1 cellular context compared by ENCODE assay signal in the genomic region with DNA sequence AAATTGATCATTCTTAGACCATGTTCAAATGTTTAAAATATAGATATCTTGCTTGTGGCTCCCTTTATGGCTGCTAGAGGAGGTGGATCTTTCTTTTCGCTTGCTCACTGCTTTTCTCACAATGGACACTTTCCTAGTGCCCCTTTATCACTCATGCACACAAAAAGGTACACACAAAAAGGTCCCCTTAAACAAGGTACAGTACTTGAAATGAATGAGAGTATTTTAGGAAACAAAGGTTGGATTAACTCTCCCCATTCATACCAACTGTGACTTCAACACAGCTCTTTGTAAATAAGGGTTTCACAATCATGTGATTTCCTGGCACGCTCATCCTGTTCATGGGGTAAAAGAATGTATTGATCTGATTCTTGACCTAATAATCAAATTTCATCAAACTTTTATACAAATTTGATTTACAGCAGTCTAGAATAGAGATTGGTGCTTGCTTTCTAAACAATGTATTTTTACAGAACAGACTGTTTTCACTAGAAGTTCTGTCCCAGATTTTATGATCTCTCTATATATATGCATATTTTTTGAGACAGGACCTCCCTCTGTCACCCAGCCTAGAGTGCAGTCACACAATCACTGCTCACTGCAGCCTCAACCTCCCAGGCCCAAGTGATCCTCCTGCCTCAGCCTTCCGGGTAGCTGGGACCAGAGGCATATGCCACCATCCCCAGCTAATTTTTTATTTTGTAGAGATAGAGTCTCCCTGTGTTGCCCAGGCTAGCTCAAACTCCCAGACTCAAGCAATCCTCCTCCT.
A peak's percentile ranks its signal among the peaks of the same experiment; 100 is the strongest.
TF ChIP-seq lines count a peak whose summit lies in the region.

No MANE protein-coding gene starts in this region.

TF ChIP-seq in HepG2, 621 proteins besides CTCF, POLR2A, EP300 and RAD21 (continued from another document and continues in another):
- no peak for TF ChIP-seq KAT7 (CRISPR knock-in tag; IDR thresholded peaks at IDR 0.05; ENCODE audit: borderline replicate concordance)
- peak; percentile 51; the same call in 1 of the 2 replicates for TF ChIP-seq ATF1 (CRISPR knock-in tag; IDR thresholded peaks at IDR 0.05)
- TF ChIP-seq, protein P1, sequence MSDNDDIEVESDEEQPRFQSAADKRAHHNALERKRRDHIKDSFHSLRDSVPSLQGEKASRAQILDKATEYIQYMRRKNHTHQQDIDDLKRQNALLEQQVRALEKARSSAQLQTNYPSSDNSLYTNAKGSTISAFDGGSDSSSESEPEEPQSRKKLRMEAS (IDR thresholded peaks at IDR 0.05) = peak; percentile 63
- TF ChIP-seq, protein P2, sequence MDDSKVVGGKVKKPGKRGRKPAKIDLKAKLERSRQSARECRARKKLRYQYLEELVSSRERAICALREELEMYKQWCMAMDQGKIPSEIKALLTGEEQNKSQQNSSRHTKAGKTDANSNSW (CRISPR knock-in tag; IDR thresholded peaks at IDR 0.05; ENCODE audit: borderline replicate concordance) = no peak
- TF ChIP-seq SIX1 (CRISPR knock-in tag; IDR thresholded peaks at IDR 0.05; ENCODE audit: borderline replicate concordance) = peak; percentile 79; the same call in 1 of the 2 replicates
- TF ChIP-seq ZNF7 (CRISPR knock-in tag; IDR thresholded peaks at IDR 0.05) = no peak
- no peak for TF ChIP-seq ZIK1 (CRISPR knock-in tag; IDR thresholded peaks at IDR 0.05; ENCODE audit: borderline replicate concordance, low read depth)
- TF ChIP-seq SMARCC2 (IDR thresholded peaks at IDR 0.05) = no peak
- TF ChIP-seq, protein P3, sequence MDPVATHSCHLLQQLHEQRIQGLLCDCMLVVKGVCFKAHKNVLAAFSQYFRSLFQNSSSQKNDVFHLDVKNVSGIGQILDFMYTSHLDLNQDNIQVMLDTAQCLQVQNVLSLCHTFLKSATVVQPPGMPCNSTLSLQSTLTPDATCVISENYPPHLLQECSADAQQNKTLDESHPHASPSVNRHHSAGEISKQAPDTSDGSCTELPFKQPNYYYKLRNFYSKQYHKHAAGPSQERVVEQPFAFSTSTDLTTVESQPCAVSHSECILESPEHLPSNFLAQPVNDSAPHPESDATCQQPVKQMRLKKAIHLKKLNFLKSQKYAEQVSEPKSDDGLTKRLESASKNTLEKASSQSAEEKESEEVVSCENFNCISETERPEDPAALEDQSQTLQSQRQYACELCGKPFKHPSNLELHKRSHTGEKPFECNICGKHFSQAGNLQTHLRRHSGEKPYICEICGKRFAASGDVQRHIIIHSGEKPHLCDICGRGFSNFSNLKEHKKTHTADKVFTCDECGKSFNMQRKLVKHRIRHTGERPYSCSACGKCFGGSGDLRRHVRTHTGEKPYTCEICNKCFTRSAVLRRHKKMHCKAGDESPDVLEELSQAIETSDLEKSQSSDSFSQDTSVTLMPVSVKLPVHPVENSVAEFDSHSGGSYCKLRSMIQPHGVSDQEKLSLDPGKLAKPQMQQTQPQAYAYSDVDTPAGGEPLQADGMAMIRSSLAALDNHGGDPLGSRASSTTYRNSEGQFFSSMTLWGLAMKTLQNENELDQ (CRISPR knock-in tag; IDR thresholded peaks at IDR 0.05; ENCODE audit: borderline replicate concordance) = no peak
- peak; percentile 83 for TF ChIP-seq TCF7 (IDR thresholded peaks at IDR 0.05; ENCODE audit: low read depth)
- TF ChIP-seq, protein P4, sequence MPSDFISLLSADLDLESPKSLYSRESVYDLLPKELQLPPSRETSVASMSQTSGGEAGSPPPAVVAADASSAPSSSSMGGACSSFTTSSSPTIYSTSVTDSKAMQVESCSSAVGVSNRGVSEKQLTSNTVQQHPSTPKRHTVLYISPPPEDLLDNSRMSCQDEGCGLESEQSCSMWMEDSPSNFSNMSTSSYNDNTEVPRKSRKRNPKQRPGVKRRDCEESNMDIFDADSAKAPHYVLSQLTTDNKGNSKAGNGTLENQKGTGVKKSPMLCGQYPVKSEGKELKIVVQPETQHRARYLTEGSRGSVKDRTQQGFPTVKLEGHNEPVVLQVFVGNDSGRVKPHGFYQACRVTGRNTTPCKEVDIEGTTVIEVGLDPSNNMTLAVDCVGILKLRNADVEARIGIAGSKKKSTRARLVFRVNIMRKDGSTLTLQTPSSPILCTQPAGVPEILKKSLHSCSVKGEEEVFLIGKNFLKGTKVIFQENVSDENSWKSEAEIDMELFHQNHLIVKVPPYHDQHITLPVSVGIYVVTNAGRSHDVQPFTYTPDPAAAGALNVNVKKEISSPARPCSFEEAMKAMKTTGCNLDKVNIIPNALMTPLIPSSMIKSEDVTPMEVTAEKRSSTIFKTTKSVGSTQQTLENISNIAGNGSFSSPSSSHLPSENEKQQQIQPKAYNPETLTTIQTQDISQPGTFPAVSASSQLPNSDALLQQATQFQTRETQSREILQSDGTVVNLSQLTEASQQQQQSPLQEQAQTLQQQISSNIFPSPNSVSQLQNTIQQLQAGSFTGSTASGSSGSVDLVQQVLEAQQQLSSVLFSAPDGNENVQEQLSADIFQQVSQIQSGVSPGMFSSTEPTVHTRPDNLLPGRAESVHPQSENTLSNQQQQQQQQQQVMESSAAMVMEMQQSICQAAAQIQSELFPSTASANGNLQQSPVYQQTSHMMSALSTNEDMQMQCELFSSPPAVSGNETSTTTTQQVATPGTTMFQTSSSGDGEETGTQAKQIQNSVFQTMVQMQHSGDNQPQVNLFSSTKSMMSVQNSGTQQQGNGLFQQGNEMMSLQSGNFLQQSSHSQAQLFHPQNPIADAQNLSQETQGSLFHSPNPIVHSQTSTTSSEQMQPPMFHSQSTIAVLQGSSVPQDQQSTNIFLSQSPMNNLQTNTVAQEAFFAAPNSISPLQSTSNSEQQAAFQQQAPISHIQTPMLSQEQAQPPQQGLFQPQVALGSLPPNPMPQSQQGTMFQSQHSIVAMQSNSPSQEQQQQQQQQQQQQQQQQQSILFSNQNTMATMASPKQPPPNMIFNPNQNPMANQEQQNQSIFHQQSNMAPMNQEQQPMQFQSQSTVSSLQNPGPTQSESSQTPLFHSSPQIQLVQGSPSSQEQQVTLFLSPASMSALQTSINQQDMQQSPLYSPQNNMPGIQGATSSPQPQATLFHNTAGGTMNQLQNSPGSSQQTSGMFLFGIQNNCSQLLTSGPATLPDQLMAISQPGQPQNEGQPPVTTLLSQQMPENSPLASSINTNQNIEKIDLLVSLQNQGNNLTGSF (CRISPR knock-in tag; IDR thresholded peaks at IDR 0.05) = no peak
- TF ChIP-seq, protein P5, sequence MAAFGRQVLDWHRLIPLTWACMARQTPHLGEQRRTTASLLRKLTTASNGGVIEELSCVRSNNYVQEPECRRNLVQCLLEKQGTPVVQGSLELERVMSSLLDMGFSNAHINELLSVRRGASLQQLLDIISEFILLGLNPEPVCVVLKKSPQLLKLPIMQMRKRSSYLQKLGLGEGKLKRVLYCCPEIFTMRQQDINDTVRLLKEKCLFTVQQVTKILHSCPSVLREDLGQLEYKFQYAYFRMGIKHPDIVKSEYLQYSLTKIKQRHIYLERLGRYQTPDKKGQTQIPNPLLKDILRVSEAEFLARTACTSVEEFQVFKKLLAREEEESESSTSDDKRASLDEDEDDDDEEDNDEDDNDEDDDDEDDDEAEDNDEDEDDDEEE (CRISPR knock-in tag; IDR thresholded peaks at IDR 0.05) = no peak
- no peak for TF ChIP-seq ZNF674 (CRISPR knock-in tag; IDR thresholded peaks at IDR 0.05; ENCODE audit: low read depth)
- TF ChIP-seq, protein P6, sequence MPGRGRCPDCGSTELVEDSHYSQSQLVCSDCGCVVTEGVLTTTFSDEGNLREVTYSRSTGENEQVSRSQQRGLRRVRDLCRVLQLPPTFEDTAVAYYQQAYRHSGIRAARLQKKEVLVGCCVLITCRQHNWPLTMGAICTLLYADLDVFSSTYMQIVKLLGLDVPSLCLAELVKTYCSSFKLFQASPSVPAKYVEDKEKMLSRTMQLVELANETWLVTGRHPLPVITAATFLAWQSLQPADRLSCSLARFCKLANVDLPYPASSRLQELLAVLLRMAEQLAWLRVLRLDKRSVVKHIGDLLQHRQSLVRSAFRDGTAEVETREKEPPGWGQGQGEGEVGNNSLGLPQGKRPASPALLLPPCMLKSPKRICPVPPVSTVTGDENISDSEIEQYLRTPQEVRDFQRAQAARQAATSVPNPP (CRISPR knock-in tag; IDR thresholded peaks at IDR 0.05) = no peak
- no peak for TF ChIP-seq ZNF672 (CRISPR knock-in tag; IDR thresholded peaks at IDR 0.05)
- TF ChIP-seq PRPF4 (IDR thresholded peaks at IDR 0.05; ENCODE audit: low read depth, low read length, poor library complexity, severe bottlenecking) = no peak
- TF ChIP-seq XBP1 (CRISPR knock-in tag; IDR thresholded peaks at IDR 0.05) = no peak
- no peak for TF ChIP-seq FLYWCH1 (CRISPR knock-in tag; IDR thresholded peaks at IDR 0.05)
- 0 out of 2 replicates have a peak, but pooled peaks have one; percentile 36 for TF ChIP-seq ZSCAN20 (CRISPR knock-in tag; IDR thresholded peaks at IDR 0.05; ENCODE audit: borderline replicate concordance)
- no peak for TF ChIP-seq ERF (CRISPR knock-in tag; IDR thresholded peaks at IDR 0.05)
- no peak for TF ChIP-seq ZNF776 (CRISPR knock-in tag; IDR thresholded peaks at IDR 0.05)
- TF ChIP-seq EZH2 (conservative IDR thresholded peaks at IDR 0.05; ENCODE audit: low read depth, low read length) = no peak
- no peak for TF ChIP-seq CHCHD3 (CRISPR knock-in tag; IDR thresholded peaks at IDR 0.05)
- no peak for TF ChIP-seq NRL (CRISPR knock-in tag; IDR thresholded peaks at IDR 0.05; ENCODE audit: borderline replicate concordance)
- peak; percentile 59; the same call in 1 of the 2 replicates for TF ChIP-seq LCORL (IDR thresholded peaks at IDR 0.05)
- TF ChIP-seq LCORL (CRISPR knock-in tag; IDR thresholded peaks at IDR 0.05) = 0 out of 2 replicates have a peak, but pooled peaks have one; percentile 47
- TF ChIP-seq, protein P7, sequence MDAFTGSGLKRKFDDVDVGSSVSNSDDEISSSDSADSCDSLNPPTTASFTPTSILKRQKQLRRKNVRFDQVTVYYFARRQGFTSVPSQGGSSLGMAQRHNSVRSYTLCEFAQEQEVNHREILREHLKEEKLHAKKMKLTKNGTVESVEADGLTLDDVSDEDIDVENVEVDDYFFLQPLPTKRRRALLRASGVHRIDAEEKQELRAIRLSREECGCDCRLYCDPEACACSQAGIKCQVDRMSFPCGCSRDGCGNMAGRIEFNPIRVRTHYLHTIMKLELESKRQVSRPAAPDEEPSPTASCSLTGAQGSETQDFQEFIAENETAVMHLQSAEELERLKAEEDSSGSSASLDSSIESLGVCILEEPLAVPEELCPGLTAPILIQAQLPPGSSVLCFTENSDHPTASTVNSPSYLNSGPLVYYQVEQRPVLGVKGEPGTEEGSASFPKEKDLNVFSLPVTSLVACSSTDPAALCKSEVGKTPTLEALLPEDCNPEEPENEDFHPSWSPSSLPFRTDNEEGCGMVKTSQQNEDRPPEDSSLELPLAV (CRISPR knock-in tag; conservative IDR thresholded peaks at IDR 0.05; ENCODE audit: low read depth) = no peak
- TF ChIP-seq ATM (IDR thresholded peaks at IDR 0.05; ENCODE audit: borderline replicate concordance) = no peak
- no peak for TF ChIP-seq NFATC3 (CRISPR knock-in tag; IDR thresholded peaks at IDR 0.05)
- no peak; the same call in 1 of the 2 replicates for TF ChIP-seq CHD4 (IDR thresholded peaks at IDR 0.05; ENCODE audit: borderline replicate concordance, low read length)
- TF ChIP-seq SCMH1 (CRISPR knock-in tag; IDR thresholded peaks at IDR 0.05; ENCODE audit: borderline replicate concordance) = no peak
- no peak for TF ChIP-seq ZNF563 (CRISPR knock-in tag; IDR thresholded peaks at IDR 0.05)
- TF ChIP-seq, protein P8, sequence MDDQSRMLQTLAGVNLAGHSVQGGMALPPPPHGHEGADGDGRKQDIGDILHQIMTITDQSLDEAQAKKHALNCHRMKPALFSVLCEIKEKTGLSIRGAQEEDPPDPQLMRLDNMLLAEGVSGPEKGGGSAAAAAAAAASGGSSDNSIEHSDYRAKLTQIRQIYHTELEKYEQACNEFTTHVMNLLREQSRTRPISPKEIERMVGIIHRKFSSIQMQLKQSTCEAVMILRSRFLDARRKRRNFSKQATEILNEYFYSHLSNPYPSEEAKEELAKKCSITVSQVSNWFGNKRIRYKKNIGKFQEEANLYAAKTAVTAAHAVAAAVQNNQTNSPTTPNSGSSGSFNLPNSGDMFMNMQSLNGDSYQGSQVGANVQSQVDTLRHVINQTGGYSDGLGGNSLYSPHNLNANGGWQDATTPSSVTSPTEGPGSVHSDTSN (CRISPR knock-in tag; IDR thresholded peaks at IDR 0.05; ENCODE audit: borderline replicate concordance) = no peak
- TF ChIP-seq PPARG (CRISPR knock-in tag; conservative IDR thresholded peaks at IDR 0.05) = peak; percentile 92
- no peak for TF ChIP-seq AGO2 (optimal IDR thresholded peaks at IDR 0.05; ENCODE audit: low read depth, low read length)
- peak; percentile 92 for TF ChIP-seq POGZ (CRISPR knock-in tag; IDR thresholded peaks at IDR 0.05)
- TF ChIP-seq PAF1 (CRISPR knock-in tag; IDR thresholded peaks at IDR 0.05) = no peak
- no peak for TF ChIP-seq ZNF75D (CRISPR knock-in tag; IDR thresholded peaks at IDR 0.05; ENCODE audit: borderline replicate concordance)
- no peak for TF ChIP-seq ZNF777 (CRISPR knock-in tag; IDR thresholded peaks at IDR 0.05)
- peak; percentile 93 for TF ChIP-seq ISL2 (CRISPR knock-in tag; IDR thresholded peaks at IDR 0.05)
- TF ChIP-seq SALL1 (CRISPR knock-in tag; IDR thresholded peaks at IDR 0.05) = peak; percentile 65; the same call in 1 of the 2 replicates
- TF ChIP-seq ZNF780A (CRISPR knock-in tag; IDR thresholded peaks at IDR 0.05) = no peak
- TF ChIP-seq, protein P9, sequence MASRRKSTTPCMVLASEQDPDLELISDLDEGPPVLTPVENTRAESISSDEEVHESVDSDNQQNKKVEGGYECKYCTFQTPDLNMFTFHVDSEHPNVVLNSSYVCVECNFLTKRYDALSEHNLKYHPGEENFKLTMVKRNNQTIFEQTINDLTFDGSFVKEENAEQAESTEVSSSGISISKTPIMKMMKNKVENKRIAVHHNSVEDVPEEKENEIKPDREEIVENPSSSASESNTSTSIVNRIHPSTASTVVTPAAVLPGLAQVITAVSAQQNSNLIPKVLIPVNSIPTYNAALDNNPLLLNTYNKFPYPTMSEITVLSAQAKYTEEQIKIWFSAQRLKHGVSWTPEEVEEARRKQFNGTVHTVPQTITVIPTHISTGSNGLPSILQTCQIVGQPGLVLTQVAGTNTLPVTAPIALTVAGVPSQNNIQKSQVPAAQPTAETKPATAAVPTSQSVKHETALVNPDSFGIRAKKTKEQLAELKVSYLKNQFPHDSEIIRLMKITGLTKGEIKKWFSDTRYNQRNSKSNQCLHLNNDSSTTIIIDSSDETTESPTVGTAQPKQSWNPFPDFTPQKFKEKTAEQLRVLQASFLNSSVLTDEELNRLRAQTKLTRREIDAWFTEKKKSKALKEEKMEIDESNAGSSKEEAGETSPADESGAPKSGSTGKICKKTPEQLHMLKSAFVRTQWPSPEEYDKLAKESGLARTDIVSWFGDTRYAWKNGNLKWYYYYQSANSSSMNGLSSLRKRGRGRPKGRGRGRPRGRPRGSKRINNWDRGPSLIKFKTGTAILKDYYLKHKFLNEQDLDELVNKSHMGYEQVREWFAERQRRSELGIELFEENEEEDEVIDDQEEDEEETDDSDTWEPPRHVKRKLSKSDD (CRISPR knock-in tag; IDR thresholded peaks at IDR 0.05; ENCODE audit: low read depth) = no peak
